ENCODE assay signal across 13 cellular contexts in genomic region chr3:84601303-84601702, GRCh38.
DNase-seq lines count a peak whose midpoint lies in the region; ATAC-seq and TF ChIP-seq lines count a peak whose summit lies in the region.
"Had no signal": no experiment of that assay in that cellular context is flagged by ENCODE, and none has a peak within 500 bp of the region (broad histone marks: within the 10 kb centered on the region; RNA-seq: fewer than 3 reads in every experiment).

No MANE protein-coding gene starts in this region.

- CTCF ChIA-PET in WTC11 (lab: Charles Lee) = no interaction called here

- H3K4me3 Mint-ChIP-seq in WTC11 = no peak overlapping the region
- no peak overlapping the region for H3K4me3 Mint-ChIP-seq in immature natural killer cell
- H3K4me3 Mint-ChIP-seq in CD14-positive monocyte = no peak overlapping the region
- H3K4me3 Mint-ChIP-seq: activated CD8-positive, alpha-beta T cell treated with anti-CD3 and anti-CD28 coated beads for 36 hours had no signal

- H3K4me1 Mint-ChIP-seq in WTC11 = peaks cover 20% of the 10 kb centered on the region
- H3K4me1 Mint-ChIP-seq in immature natural killer cell = no peaks in the 10 kb centered on the region
- H3K4me1 Mint-ChIP-seq in CD14-positive monocyte = no peaks in the 10 kb centered on the region

- no peak for TF ChIP-seq CTCF in WTC11 (IDR thresholded peaks at IDR 0.05)
- no peak for TF ChIP-seq CTCF in CD14-positive monocyte (IDR thresholded peaks at IDR 0.05)

- H3K36me3 Mint-ChIP-seq in WTC11 = no peaks in the 10 kb centered on the region
- H3K36me3 Mint-ChIP-seq in immature natural killer cell = peaks cover 0 to 5% (median 0%) of the 10 kb centered on the region in 3 donors
- no peaks in the 10 kb centered on the region for H3K36me3 Mint-ChIP-seq in CD14-positive monocyte

- ATAC-seq in WTC11 (peak; percentile 48; the same call in 1 of the 2 replicates), GM19467 (IDR thresholded peaks at IDR 0.05; ENCODE audit: unreplicated experiment) (no peak)
- ATAC-seq: activated CD8-positive, alpha-beta T cell treated with anti-CD3 and anti-CD28 coated beads for 36 hours had no signal

- H3K9me3 Mint-ChIP-seq in WTC11 (peaks cover 5% of the 10 kb centered on the region), immature natural killer cell (peaks cover 1 to 55% (median 18%) of the 10 kb centered on the region in 6 donors), CD14-positive monocyte (peaks cover 0 to 2% (median 0%) of the 10 kb centered on the region in 7 donors)

- POLR2A ChIA-PET in WTC11 (lab: Charles Lee) = no interaction called here

- H3K27ac Mint-ChIP-seq in WTC11 (no peak overlapping the region), immature natural killer cell (no peak overlapping the region), CD14-positive monocyte (no peak overlapping the region)
- H3K27ac Mint-ChIP-seq: activated CD8-positive, alpha-beta T cell treated with anti-CD3 and anti-CD28 coated beads for 36 hours had no signal

- intact Hi-C loops in CD14-positive monocyte (cut with micrococcal nuclease) = no loop called here

- H3K27me3 Mint-ChIP-seq in WTC11 (ENCODE audit: low read depth) (no peaks in the 10 kb centered on the region), immature natural killer cell (ENCODE audit: low read depth in 3 of 3) (peaks cover 0 to 3% (median 0%) of the 10 kb centered on the region in 3 donors), CD14-positive monocyte (ENCODE audit: low read depth in 3 of 3) (peaks cover 0 to 4% (median 0%) of the 10 kb centered on the region in 3 donors)
- H3K27me3 Mint-ChIP-seq: activated CD8-positive, alpha-beta T cell treated with anti-CD3 and anti-CD28 coated beads for 36 hours had no signal

- DNase-seq in NCI-H2081 (lab: John Stamatoyannopoulos, UW) (peak; percentile 11 to 59), NCI-H2081 treated with DMSO at 0.1 percent for 48 hours (lab: John Stamatoyannopoulos, UW) (no peak), NCI-H2171 treated with DMSO at 0.1 percent for 48 hours (lab: John Stamatoyannopoulos, UW) (peak; percentile 90), WTC11 (ENCODE audit: low spot score) (no peak), retina (peak; percentile 6), immature natural killer cell (no peak), CD14-positive monocyte (ENCODE audit: low spot score) (no peak)
- DNase-seq: ACHN; activated CD8-positive, alpha-beta T cell treated with anti-CD3 and anti-CD28 coated beads for 36 hours; activated gamma-delta T cell treated with Interleukin-2 at 50 U/mL for 16 hours; stimulated activated CD4-positive, alpha-beta T cell treated with anti-CD3 and anti-CD28 coated beads, Interleukin-1b, Interleukin-23, amount 100 ng/mL, for 48 hours; T1000 had no signal

TF ChIP-seq in WTC11, 78 proteins besides CTCF, POLR2A, EP300 and RAD21:
- no peak for TF ChIP-seq TP53 (CRISPR knock-in tag; IDR thresholded peaks at IDR 0.05)
- TF ChIP-seq ESRRA (CRISPR knock-in tag; IDR thresholded peaks at IDR 0.05; ENCODE audit: borderline replicate concordance) = no peak
- TF ChIP-seq EMX1 (CRISPR knock-in tag; IDR thresholded peaks at IDR 0.05) = no peak

Comparison
In these comparisons a context has a peak if more than half of its experiments do, and no peak if none do; other contexts are left out.
1. DNase-seq: peak in NCI-H2081 (2 of 2), NCI-H2171 treated with DMSO at 0.1 percent for 48 hours (single experiment) and retina (single experiment); none in NCI-H2081 treated with DMSO at 0.1 percent for 48 hours (single experiment), WTC11 (single experiment), immature natural killer cell (0 of 3) and CD14-positive monocyte (single experiment).